11 cellular contexts compared by ENCODE assay signal in genomic region chr10:117216028-117216427, GRCh38. TPM values are rescaled to one million over a fixed set of nuclear protein-coding genes. Genes with fewer than 3 reads are reported as not detected.
DNase-seq lines count a peak whose midpoint lies in the region; ATAC-seq and TF ChIP-seq lines count a peak whose summit lies in the region.
"Had no signal": no experiment of that assay in that cellular context is flagged by ENCODE, and none has a peak within 500 bp of the region (broad histone marks: within the 10 kb centered on the region; RNA-seq: fewer than 3 reads in every experiment).

No MANE protein-coding gene starts in this region.

- peak overlapping the region; percentile 70 for H3K4me2 ChIP-seq in OCI-LY1 (ENCODE audit: low read length)

- H3K36me3 ChIP-seq in OCI-LY1 (ENCODE audit: insufficient read depth, low read length) (no peaks in the 10 kb centered on the region), aorta (ENCODE audit: control insufficient read depth in 1 of 2, insufficient read depth in 2 of 2, low read length in 1 of 2) (no peaks in the 10 kb centered on the region)

- ATAC-seq in aorta (ENCODE audit: low FRiP score), result no peak

- H3K9me3 Mint-ChIP-seq in T-helper 2 cell treated with Interferon-gamma antibody and Interleukin-4, amounts not matched to agents 5 μg/mL and 100 μg/mL, for 36 hours, result no peaks in the 10 kb centered on the region

- TF ChIP-seq CTCF in OCI-LY1 (IDR thresholded peaks at IDR 0.05; ENCODE audit: low read length) (no peak), fibroblast of pulmonary artery (IDR thresholded peaks at IDR 0.05; ENCODE audit: low read length, missing control alignments) (no peak)

- H3K79me2 ChIP-seq in OCI-LY1 (ENCODE audit: insufficient read depth, low read length), result no peaks in the 10 kb centered on the region

- H3K9ac ChIP-seq in OCI-LY1 (ENCODE audit: low read length), result no peak overlapping the region; the same call in 1 of the 2 replicates

- H3K4me1 ChIP-seq in OCI-LY1 (ENCODE audit: insufficient read depth, low read length, severe bottlenecking) (peaks cover 10% of the 10 kb centered on the region), aorta (ENCODE audit: control insufficient read depth in 1 of 2, insufficient read depth in 2 of 2, low read length in 2 of 2) (no peaks in the 10 kb centered on the region)

- H3K27me3 ChIP-seq in OCI-LY1 (ENCODE audit: insufficient read depth, low read length) (no peaks in the 10 kb centered on the region), aorta (ENCODE audit: control insufficient read depth in 1 of 2, insufficient read depth in 2 of 2, low read length in 1 of 2) (no peaks in the 10 kb centered on the region)

- 0 out of 2 replicates have a peak, but pooled peaks cover 3% of the 10 kb centered on the region for H3K9me3 ChIP-seq in OCI-LY1 (ENCODE audit: low read length)
- peaks cover 5% of the 10 kb centered on the region for H3K9me3 ChIP-seq in aorta (ENCODE audit: control insufficient read depth, low read length)

- no peaks in the 10 kb centered on the region for H4K20me1 ChIP-seq in OCI-LY1 (ENCODE audit: insufficient read depth, low read length)

- H3K36me3 Mint-ChIP-seq in T-helper 2 cell treated with Interferon-gamma antibody and Interleukin-4, amounts not matched to agents 5 μg/mL and 100 μg/mL, for 36 hours (ENCODE audit: low read depth), result no peaks in the 10 kb centered on the region

- no peak overlapping the region for H3K27ac Mint-ChIP-seq in T-helper 2 cell treated with Interferon-gamma antibody and Interleukin-4, amounts not matched to agents 5 μg/mL and 100 μg/mL, for 36 hours
- H3K27ac Mint-ChIP-seq: activated B cell treated with CpG ODN at 0.5 μM for 24 hours had no signal

- no peak for DNase-seq in T-helper 2 cell treated with Interferon-gamma antibody and Interleukin-4, amounts not matched to agents 5 μg/mL and 100 μg/mL, for 36 hours (ENCODE audit: low spot score)
- DNase-seq in T-helper 2 cell, result no peak
- no peak for DNase-seq in fibroblast of pulmonary artery (ENCODE audit: low read depth)
- peak; percentile 24 for DNase-seq in retina
- DNase-seq in aorta, result no peak
- no peak for DNase-seq in GM03348 (ENCODE audit: low spot score)
- no peak for DNase-seq in middle frontal gyrus (ENCODE audit: extremely low spot score, low spot score)

- no peaks in the 10 kb centered on the region for H3K9me2 ChIP-seq in OCI-LY1 (ENCODE audit: low read depth, low read length)

- peak overlapping the region; percentile 16 for H3K4me3 Mint-ChIP-seq in T-helper 2 cell treated with Interferon-gamma antibody and Interleukin-4, amounts not matched to agents 5 μg/mL and 100 μg/mL, for 36 hours

- peaks cover 17% of the 10 kb centered on the region for H3K27me3 Mint-ChIP-seq in T-helper 2 cell treated with Interferon-gamma antibody and Interleukin-4, amounts not matched to agents 5 μg/mL and 100 μg/mL, for 36 hours (ENCODE audit: low read depth)

- H3K27ac ChIP-seq in OCI-LY1 (ENCODE audit: low read depth, low read length, poor library complexity, severe bottlenecking) (no peak overlapping the region), aorta (ENCODE audit: low read depth in 1 of 2, low read length in 2 of 2) (no peak overlapping the region)

- 56 to 59% methylated on average over 15 of the region's 15 CpGs for WGBS in aorta, 2 donors

- H3K4me3 ChIP-seq in OCI-LY1 (ENCODE audit: low read depth, low read length, poor library complexity, severe bottlenecking), result peak overlapping the region; percentile 54
- H3K4me3 ChIP-seq in fibroblast of pulmonary artery (replicated peaks; ENCODE audit: low read depth, low read length), result peak overlapping the region; percentile 55
- no peak overlapping the region for H3K4me3 ChIP-seq in aorta (ENCODE audit: low read length in 2 of 2)

- no peaks in the 10 kb centered on the region for H3K4me1 Mint-ChIP-seq in T-helper 2 cell treated with Interferon-gamma antibody and Interleukin-4, amounts not matched to agents 5 μg/mL and 100 μg/mL, for 36 hours (ENCODE audit: low read depth)

- H2AFZ ChIP-seq in OCI-LY1 (ENCODE audit: low read length), result no peak overlapping the region

- H3F3A ChIP-seq in OCI-LY1 (ENCODE audit: insufficient read depth, low read length), result no peaks in the 10 kb centered on the region

- intact Hi-C loops in aorta (cut with DNase I), result loop anchor here (10.0 kb wide), 2 partner anchors 279 to 1029 kb away; no protein-coding TSS in a partner anchor

RNA-seq across cellular contexts. Expression of gene KCNK18, which starts 18.7 kb away (rescaled TPM):
- total RNA-seq in aorta, result not detected
- polyA plus RNA-seq in aorta, result not detected
- total RNA-seq: activated B cell treated with CpG ODN at 0.5 μM for 24 hours, lung microvascular endothelial cell had no signal
- polyA plus RNA-seq: small intestine had no signal

RNA-seq across cellular contexts. Expression of gene SLC18A2, which starts 24.9 kb away (rescaled TPM):
- total RNA-seq in aorta, result 1 to 10 TPM in 1 of 2 donors, under 1 TPM in 1; 0.52 to 2.8 TPM
- under 1 TPM; 0.08 to 0.13 TPM for polyA plus RNA-seq in aorta
- total RNA-seq: activated B cell treated with CpG ODN at 0.5 μM for 24 hours, lung microvascular endothelial cell had no signal

Comparison
In these comparisons a context has a peak if more than half of its experiments do, and no peak if none do; other contexts are left out.
1. H3K4me3 ChIP-seq: peak in OCI-LY1 (single experiment) and fibroblast of pulmonary artery (single experiment); none in aorta (0 of 2).